In the genomic region with DNA sequence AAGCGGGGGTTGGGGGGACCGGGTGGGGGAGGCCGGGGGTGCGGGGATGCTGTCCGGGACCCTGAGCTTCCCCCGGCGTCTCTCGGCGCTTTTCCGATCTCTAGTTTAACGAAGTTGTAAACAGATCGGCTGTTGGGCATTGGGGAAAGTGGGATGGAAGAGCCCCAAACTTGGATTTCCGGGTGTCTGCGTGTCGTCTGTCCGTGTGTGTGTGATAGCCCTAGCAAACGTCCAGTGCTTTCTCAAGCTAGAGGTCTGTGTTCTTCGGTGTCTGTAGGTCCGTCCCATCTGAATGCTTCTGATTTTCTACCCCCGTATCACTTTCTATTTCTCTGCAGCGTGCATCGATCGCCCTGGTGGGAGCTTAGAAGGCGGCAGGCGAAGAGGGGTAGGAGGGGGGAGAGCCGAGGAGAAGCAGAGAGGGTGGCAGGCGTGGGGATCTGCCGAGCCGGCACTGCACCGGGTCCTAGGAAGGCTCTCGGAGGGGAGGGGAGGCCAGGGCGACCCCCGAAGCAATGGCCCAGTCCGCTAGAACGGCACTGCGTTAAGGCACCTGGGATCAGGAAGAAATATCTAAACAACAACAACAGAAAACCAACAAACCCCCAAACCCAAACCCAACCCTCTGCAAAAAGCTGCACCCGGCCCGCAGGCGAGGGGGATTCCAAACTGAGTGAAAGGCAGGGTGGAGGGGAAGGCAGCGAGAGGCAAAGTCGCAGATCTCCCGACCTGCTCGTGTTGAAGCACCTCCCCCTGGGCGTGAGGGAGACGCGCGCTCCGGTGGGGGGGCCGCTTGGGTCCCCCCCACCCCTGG, we compare ENCODE assay signal across 8 cellular contexts. TPM values are rescaled to one million over a fixed set of nuclear protein-coding genes. Genes with fewer than 3 reads are reported as not detected.
DNase-seq lines count a peak whose midpoint lies in the region; ATAC-seq and TF ChIP-seq lines count a peak whose summit lies in the region.

No MANE protein-coding gene starts in this region.

- WGBS in mesodermal cell (ENCODE audit: insufficient coverage in 2 of 2), 2 experiments: 10% methylated on average over 26 to 35 of the region's 49 CpGs
- WGBS in aorta, 2 donors: 1% methylated on average over 47 to 49 of the region's 49 CpGs

- H3K4me1 ChIP-seq in mesodermal cell (ENCODE audit: control insufficient read depth, insufficient read depth, low read length, poor library complexity, severe bottlenecking) (peaks cover 6% of the 10 kb centered on the region), aorta (ENCODE audit: control insufficient read depth in 1 of 2, insufficient read depth in 2 of 2, low read length in 2 of 2) (no peaks in the 10 kb centered on the region)

- H3K4me3 ChIP-seq in AG04450 (ENCODE audit: low read depth, low read length) (peak overlapping the region; percentile 15), mesodermal cell (ENCODE audit: extremely low read depth, insufficient read depth, low read length, poor library complexity, severe bottlenecking) (peak overlapping the region; percentile 35), aorta (ENCODE audit: low read length in 2 of 2) (peak overlapping the region; percentile 20 to 58)

- peak; percentile 46 for ATAC-seq in GM18868 (IDR thresholded peaks at IDR 0.05; ENCODE audit: unreplicated experiment)
- peak; percentile 3 for ATAC-seq in aorta (ENCODE audit: low FRiP score)
- ATAC-seq in GM21515 (IDR thresholded peaks at IDR 0.05; ENCODE audit: unreplicated experiment): no peak

- no peak overlapping the region for H3K27ac ChIP-seq in AG04450 (ENCODE audit: low read depth, low read length)
- H3K27ac ChIP-seq in mesodermal cell (ENCODE audit: low read depth, low read length, severe bottlenecking): no peak overlapping the region
- no peak overlapping the region for H3K27ac ChIP-seq in aorta (ENCODE audit: low read depth in 1 of 2, low read length in 2 of 2)

- H3K27me3 ChIP-seq in AG04450 (ENCODE audit: control insufficient read depth, insufficient read depth, low read length) (peaks cover 53% of the 10 kb centered on the region), aorta (ENCODE audit: control insufficient read depth in 1 of 2, insufficient read depth in 2 of 2, low read length in 1 of 2) (no peaks in the 10 kb centered on the region)

- no peak for TF ChIP-seq CTCF in AG04450 (IDR thresholded peaks at IDR 0.05; ENCODE audit: low read depth, low read length)
- TF ChIP-seq CTCF in brain (conservative IDR thresholded peaks at IDR 0.05): no peak

- DNase-seq in AG04450 (ENCODE audit: low read depth, low spot score) (no peak), aorta (no peak), KBM-7 (no peak)
- DNase-seq in stimulated activated naive CD4-positive, alpha-beta T cell treated with Interleukin-2 at 50 U/mL for 16 hours (lab: John Stamatoyannopoulos, UW): no peak

- intact Hi-C loops in aorta (cut with DNase I): no loop called here

- H3K4me1 Mint-ChIP-seq in brain: peaks cover 14% of the 10 kb centered on the region

- CTCF ChIA-PET in AG04450 (lab: Charles Lee): no interaction called here

- H3K36me3 ChIP-seq in mesodermal cell (ENCODE audit: control insufficient read depth, insufficient read depth, low read length): no peaks in the 10 kb centered on the region
- no peaks in the 10 kb centered on the region for H3K36me3 ChIP-seq in aorta (ENCODE audit: control insufficient read depth in 1 of 2, insufficient read depth in 2 of 2, low read length in 1 of 2)

- peak overlapping the region in 2 of 5 experiments; percentile 50 to 53 for H3K27ac Mint-ChIP-seq in brain

- peaks cover 14% of the 10 kb centered on the region for H3K9me3 ChIP-seq in AG04450 (ENCODE audit: control insufficient read depth, insufficient read depth, low read length)
- H3K9me3 ChIP-seq in mesodermal cell (ENCODE audit: control insufficient read depth, low read length): no peaks in the 10 kb centered on the region
- H3K9me3 ChIP-seq in aorta (ENCODE audit: control insufficient read depth, low read length): no peaks in the 10 kb centered on the region

- H3K36me3 Mint-ChIP-seq in brain: peaks cover 12% of the 10 kb centered on the region

- peaks cover 60% of the 10 kb centered on the region for H3K27me3 Mint-ChIP-seq in brain

- in situ Hi-C loops in KBM-7 (cut with MboI; ENCODE audit: low pct_unique_long_range_greater_than_20kb, low sequenced_read_pairs): no loop called here

- peaks cover 4 to 18% (median 10%) of the 10 kb centered on the region in 5 experiments for H3K9me3 Mint-ChIP-seq in brain

- POLR2A ChIA-PET in AG04450 (lab: Yijun Ruan, JAX): no interaction called here

- peak overlapping the region; percentile 89 to 92 (median 92) for H3K4me3 Mint-ChIP-seq in brain

RNA-seq across cellular contexts. Expression of a gene that starts 1.0 kb away (rescaled TPM):
- polyA plus RNA-seq in AG04450 (2011; rRNA removed) (not detected in 2 replicates), brain (ENCODE audit: insufficient read depth, low read depth, low replicate concordance) (62.6 TPM), aorta (not detected)
- 0.09 TPM in 1 of 2 replicates, not detected in the other for polyA minus RNA-seq in AG04450 (2011; rRNA and poly(A)+ RNA removed)
- 0.37 TPM for polyA plus RNA-seq in mesodermal cell (2013, experiment 1 of 2)
- polyA plus RNA-seq in mesodermal cell (2013, experiment 2 of 2): 0.15 TPM
- under 1 TPM; 0.06 to 0.39 TPM for total RNA-seq in aorta

Comparison
In these comparisons a context has a peak if more than half of its experiments do, and no peak if none do; other contexts are left out.
1. RNA of a gene that starts 1.0 kb away (polyA plus RNA-seq): 62.6 TPM in brain (single experiment); not detected in aorta and not detected in AG04450; every median in the first group is over 10 times any median in the second.
2. Peak in every context shown above with its lines, with median percentiles within 50 percentile points of each other: H3K4me3 ChIP-seq.